Comparison of ENCODE assay signal across 1 cellular context in genomic region chr9:7147136-7148090, GRCh38.
TF ChIP-seq lines count a peak whose summit lies in the region.

No MANE protein-coding gene starts in this region.

TF ChIP-seq in IMR-90, 13 proteins besides CTCF, POLR2A, EP300 and RAD21 (continued from another document):
- no peak for TF ChIP-seq CHD1 (IDR thresholded peaks at IDR 0.05; ENCODE audit: low read depth, low read length)
- no peak for TF ChIP-seq MAFK (IDR thresholded peaks at IDR 0.05; ENCODE audit: low read depth, low read length)
- no peak for TF ChIP-seq BHLHE40 (IDR thresholded peaks at IDR 0.05; ENCODE audit: low read depth, low read length)
- TF ChIP-seq FOS (IDR thresholded peaks at IDR 0.05; ENCODE audit: low read depth, low read length): no peak
- TF ChIP-seq RFX5 (IDR thresholded peaks at IDR 0.05; ENCODE audit: low read depth, low read length): no peak
- no peak for TF ChIP-seq CEBPB (IDR thresholded peaks at IDR 0.05; ENCODE audit: low read depth, low read length)
